In genomic region chr1:162023547-162024501, GRCh38 we compare ENCODE assay signal across 8 cellular contexts. TPM values are rescaled to one million over a fixed set of nuclear protein-coding genes. Genes with fewer than 3 reads are reported as not detected.
DNase-seq lines count a peak whose midpoint lies in the region; ATAC-seq and TF ChIP-seq lines count a peak whose summit lies in the region.

Gene OLFML2B, minus strand, starts transcription at chr1:162023869. Its CDS starts 439 bp downstream, at chr1:162023430.

- DNase-seq in GM10266 (ENCODE audit: extremely low spot score) (peak; percentile 62), NOMO-1 treated with dmso at 0.1 percent for 144 hours (lab: John Stamatoyannopoulos, UW; ENCODE audit: unreplicated experiment) (peak; percentile 51), esophagus muscularis mucosa (ENCODE audit: extremely low spot score) (no peak), mucosa of gallbladder (ENCODE audit: low spot score) (peak; percentile 46)
- DNase-seq in activated T-cell treated with anti-CD3 and anti-CD28 coated beads, Interleukin-2, amount 50 U/mL, for 1 hour: peak; percentile 48
- DNase-seq in stimulated activated naive CD4-positive, alpha-beta T cell (lab: John Stamatoyannopoulos, UW): peak; percentile 9 to 63 (median 35)

- under 1% methylated on average over 35 of the region's 85 CpGs for WGBS in esophagus muscularis mucosa

- no peak for TF ChIP-seq POLR2A in esophagus muscularis mucosa (IDR thresholded peaks at IDR 0.05; ENCODE audit: low read depth)

- H3K36me3 ChIP-seq in esophagus muscularis mucosa: no peaks in the 10 kb centered on the region

- intact Hi-C loops in esophagus muscularis mucosa (cut with DNase I): loop anchor here (5.0 kb wide), 1 partner anchor 232 kb away; no protein-coding TSS in a partner anchor

- TF ChIP-seq CTCF in GM10266 (IDR thresholded peaks at IDR 0.05; ENCODE audit: control insufficient read depth, insufficient read depth, low read depth, missing control alignments): no peak
- peak in 1 of 3 experiments; percentile 23 for TF ChIP-seq CTCF in esophagus muscularis mucosa (IDR thresholded peaks at IDR 0.05)

- TF ChIP-seq EP300 in esophagus muscularis mucosa (IDR thresholded peaks at IDR 0.05): no peak

- peak within 1 kb of the TSS; percentile 58 to 69 (median 64) for H3K4me3 ChIP-seq in esophagus muscularis mucosa

- H3K27ac ChIP-seq in esophagus muscularis mucosa (replicated peaks in 1 of 4): peak within 1 kb of the TSS; percentile 32 to 64 (median 47)

- H3K27me3 ChIP-seq in esophagus muscularis mucosa: peaks cover 0 to 35% (median 0%) of the 10 kb centered on the region in 4 donors

- ATAC-seq in HG03159 (IDR thresholded peaks at IDR 0.05; ENCODE audit: unreplicated experiment): peak; percentile 62
- ATAC-seq in HG03039 (IDR thresholded peaks at IDR 0.05; ENCODE audit: unreplicated experiment): no peak

- no peaks in the 10 kb centered on the region for H3K9me3 ChIP-seq in esophagus muscularis mucosa

- H3K4me1 ChIP-seq in esophagus muscularis mucosa: peaks cover 21 to 38% (median 25%) of the 10 kb centered on the region in 4 donors

RNA-seq across cellular contexts. Expression of gene OLFML2B, which starts in this region (rescaled TPM):
- 1 to 10 TPM; 1.2 to 6.7 (median 5.9) TPM for total RNA-seq in esophagus muscularis mucosa
- total RNA-seq in mucosa of gallbladder: 8.4 TPM
